ENCODE assay signal across 11 cellular contexts in genomic region chr22:43848366-43849171, GRCh38. TPM values are rescaled to one million over a fixed set of nuclear protein-coding genes. Genes with fewer than 3 reads are reported as not detected.
DNase-seq lines count a peak whose midpoint lies in the region; ATAC-seq and TF ChIP-seq lines count a peak whose summit lies in the region.
"Had no signal": no experiment of that assay in that cellular context is flagged by ENCODE, and none has a peak within 500 bp of the region (broad histone marks: within the 10 kb centered on the region; RNA-seq: fewer than 3 reads in every experiment).

No MANE protein-coding gene starts in this region.

- H3K27ac Mint-ChIP-seq in CD8-positive, alpha-beta memory T cell, result no peak overlapping the region

- no peak overlapping the region for H3K4me3 Mint-ChIP-seq in CD8-positive, alpha-beta memory T cell

- no peaks in the 10 kb centered on the region for H3K36me3 ChIP-seq in CD8-positive, alpha-beta memory T cell (ENCODE audit: insufficient read depth, low read length)

- H3K4me1 Mint-ChIP-seq in CD8-positive, alpha-beta memory T cell, result no peaks in the 10 kb centered on the region

- no peak for ATAC-seq in GM18511 (IDR thresholded peaks at IDR 0.05; ENCODE audit: unreplicated experiment)

- H3K27me3 Mint-ChIP-seq in CD8-positive, alpha-beta memory T cell, result peaks cover 12 to 50% of the 10 kb centered on the region in 2 donors

- DNase-seq in DMS53 (lab: John Stamatoyannopoulos, UW) (peak; percentile 43), DMS53 treated with DMSO at 0.1 percent for 48 hours (lab: John Stamatoyannopoulos, UW; ENCODE audit: unreplicated experiment) (no peak), NCI-H2227 treated with DMSO at 0.1 percent for 48 hours (lab: John Stamatoyannopoulos, UW) (peak; percentile 35), epithelial cell of esophagus (ENCODE audit: low read depth) (peak; percentile 11), renal cortical epithelial cell (ENCODE audit: low read depth) (peak; percentile 27), NOMO-1 (lab: John Stamatoyannopoulos, UW; ENCODE audit: unreplicated experiment in 2 of 2) (no peak)
- DNase-seq in CD8-positive, alpha-beta memory T cell, result no peak
- DNase-seq: activated T-cell treated with anti-CD3 and anti-CD28 coated beads for 4 hours had no signal

- H3K27me3 ChIP-seq in CD8-positive, alpha-beta memory T cell (ENCODE audit: insufficient read depth, low read length, poor library complexity, severe bottlenecking), result no peaks in the 10 kb centered on the region

- no peak overlapping the region for H3K27ac ChIP-seq in CD8-positive, alpha-beta memory T cell (ENCODE audit: low read depth, low read length)

- no peaks in the 10 kb centered on the region for H3K9me3 ChIP-seq in CD8-positive, alpha-beta memory T cell (ENCODE audit: low read length)

- TF ChIP-seq CTCF in epithelial cell of esophagus (IDR thresholded peaks at IDR 0.05; ENCODE audit: insufficient read depth, low read depth, low read length, missing control alignments), result peak; percentile 44

- H3K9me3 Mint-ChIP-seq in CD8-positive, alpha-beta memory T cell, result no peaks in the 10 kb centered on the region

- POLR2A ChIA-PET in CD8-positive, alpha-beta memory T cell (lab: Charles Lee), result no interaction called here

- no peaks in the 10 kb centered on the region for H3K4me1 ChIP-seq in CD8-positive, alpha-beta memory T cell (ENCODE audit: insufficient read depth, low read length)

- no peaks in the 10 kb centered on the region for H3K36me3 Mint-ChIP-seq in CD8-positive, alpha-beta memory T cell

- H3K4me3 ChIP-seq in epithelial cell of esophagus (ENCODE audit: low read length), result no peak overlapping the region
- H3K4me3 ChIP-seq in CD8-positive, alpha-beta memory T cell (ENCODE audit: low read length), result no peak overlapping the region

- CTCF ChIA-PET in CD8-positive, alpha-beta memory T cell (lab: Charles Lee), result no interaction called here

RNA-seq across cellular contexts. Expression of gene SULT4A1, which starts 13.7 kb away (rescaled TPM):
- total RNA-seq in renal cortical epithelial cell, result 0.50 TPM in 1 of 2 replicates, not detected in the other
- total RNA-seq in CD8-positive, alpha-beta memory T cell, result not detected
- polyA plus RNA-seq in CD8-positive, alpha-beta memory T cell, result not detected
- total RNA-seq: mononuclear cell had no signal

RNA-seq across cellular contexts. Expression of gene EFCAB6, which starts 36.5 kb away (rescaled TPM):
- total RNA-seq in renal cortical epithelial cell, result 0.69 and 8.4 TPM in 2 replicates
- under 1 TPM; 0.64 to 0.72 TPM for total RNA-seq in CD8-positive, alpha-beta memory T cell
- 0.22 TPM for polyA plus RNA-seq in CD8-positive, alpha-beta memory T cell

RNA-seq across cellular contexts. Expression of gene PNPLA5, which starts 43.2 kb away (rescaled TPM):
- total RNA-seq in renal cortical epithelial cell, result not detected in 2 replicates
- not detected for total RNA-seq in CD8-positive, alpha-beta memory T cell
- not detected for polyA plus RNA-seq in CD8-positive, alpha-beta memory T cell
- total RNA-seq: mononuclear cell, subcutaneous adipose tissue had no signal

Comparison
In these comparisons a context has a peak if more than half of its experiments do, and no peak if none do; other contexts are left out.
1. DNase-seq: peak in DMS53 (single experiment), NCI-H2227 treated with DMSO at 0.1 percent for 48 hours (single experiment), epithelial cell of esophagus (single experiment) and renal cortical epithelial cell (single experiment); none in DMS53 treated with DMSO at 0.1 percent for 48 hours (single experiment), CD8-positive, alpha-beta memory T cell (0 of 5) and NOMO-1 (0 of 2).